Comparison of ENCODE assay signal across 19 cellular contexts in the genomic region with DNA sequence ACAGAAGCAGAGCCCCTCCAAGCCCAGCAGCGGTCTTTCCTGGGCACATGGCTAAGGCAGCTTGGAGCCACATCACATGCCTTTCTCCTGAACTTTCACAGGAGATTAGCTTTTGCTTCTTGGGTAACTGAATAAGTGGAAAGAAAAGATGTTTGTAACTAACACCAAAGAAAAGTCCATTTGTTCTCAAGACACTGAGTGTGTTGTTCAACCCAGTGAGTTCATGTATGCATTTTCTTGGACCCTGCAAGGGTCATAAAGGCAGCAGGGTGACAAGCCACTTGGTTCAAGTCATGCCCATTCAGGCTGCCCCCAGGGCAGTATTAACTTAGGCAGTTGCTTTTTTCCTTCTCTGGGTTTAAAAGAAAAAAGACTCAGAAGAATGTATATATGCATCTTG.
"Had no signal": no experiment of that assay in that cellular context is flagged by ENCODE, and none has a peak within 500 bp of the region (broad histone marks: within the 10 kb centered on the region; RNA-seq: fewer than 3 reads in every experiment).

No MANE protein-coding gene starts in this region.

- DNase-seq: activated B cell treated with CpG ODN at 0.5 μM for 24 hours; activated CD4-positive, alpha-beta T cell treated with anti-CD3 and anti-CD28 coated beads for 48 hours; activated naive CD8-positive, alpha-beta T cell treated with anti-CD3 and anti-CD28 coated beads for 36 hours; amygdala; cerebellar nuclear complex; dermis blood vessel endothelial cell; effector memory CD8-positive, alpha-beta T cell; gastrocnemius medialis; heart left ventricle; immature natural killer cell; left cardiac atrium; lower lobe of right lung; naive B cell; right cardiac atrium; T-helper 17 cell; upper lobe of left lung had no signal

- H3K4me1 Mint-ChIP-seq: immature natural killer cell had no signal

- H3K4me3 Mint-ChIP-seq: activated B cell treated with CpG ODN at 0.5 μM for 24 hours; activated naive CD8-positive, alpha-beta T cell treated with anti-CD3 and anti-CD28 coated beads for 36 hours; effector memory CD8-positive, alpha-beta T cell; immature natural killer cell; naive B cell; stimulated activated naive CD8-positive, alpha-beta T cell treated with anti-CD3 and anti-CD28 coated beads, Interleukin-15, Interleukin-2, amounts not matched to agents 100 ng/mL and 50 ng/mL, for 24 hours; T-helper 17 cell had no signal

- H3K4me3 ChIP-seq: gastrocnemius medialis, heart left ventricle, lower lobe of right lung, suprapubic skin, upper lobe of left lung had no signal

- H3K27ac Mint-ChIP-seq: activated B cell treated with CpG ODN at 0.5 μM for 24 hours; activated naive CD8-positive, alpha-beta T cell treated with anti-CD3 and anti-CD28 coated beads for 36 hours; effector memory CD8-positive, alpha-beta T cell; immature natural killer cell; progenitor cell of endocrine pancreas; stimulated activated naive CD8-positive, alpha-beta T cell treated with anti-CD3 and anti-CD28 coated beads, Interleukin-15, Interleukin-2, amounts not matched to agents 100 ng/mL and 50 ng/mL, for 24 hours; T-helper 17 cell had no signal

- H3K27me3 Mint-ChIP-seq: activated B cell treated with CpG ODN at 0.5 μM for 24 hours; activated naive CD8-positive, alpha-beta T cell treated with anti-CD3 and anti-CD28 coated beads for 36 hours; naive B cell; stimulated activated naive CD8-positive, alpha-beta T cell treated with anti-CD3 and anti-CD28 coated beads, Interleukin-15, Interleukin-2, amounts not matched to agents 100 ng/mL and 50 ng/mL, for 24 hours; T-helper 17 cell had no signal

- H3K4me1 ChIP-seq: gastrocnemius medialis, lower lobe of right lung, suprapubic skin, upper lobe of left lung had no signal

- H3K36me3 ChIP-seq: gastrocnemius medialis, heart left ventricle, lower lobe of right lung, suprapubic skin, upper lobe of left lung had no signal

- H3K9me3 Mint-ChIP-seq: activated B cell treated with CpG ODN at 0.5 μM for 24 hours; effector memory CD8-positive, alpha-beta T cell had no signal

- H3K27ac ChIP-seq: gastrocnemius medialis, heart left ventricle, lower lobe of right lung, suprapubic skin, upper lobe of left lung had no signal

- H3K9me3 ChIP-seq: gastrocnemius medialis, heart left ventricle, lower lobe of right lung, suprapubic skin, upper lobe of left lung had no signal

- H3K27me3 ChIP-seq: gastrocnemius medialis, heart left ventricle, suprapubic skin, upper lobe of left lung had no signal

- H3K36me3 Mint-ChIP-seq: immature natural killer cell, naive B cell had no signal
